Comparison of ENCODE assay signal across 8 cellular contexts in genomic region chr11:78351193-78351592, GRCh38.
A peak's percentile ranks its signal among the peaks of the same experiment; 100 is the strongest.
DNase-seq lines count a peak whose midpoint lies in the region; ATAC-seq and TF ChIP-seq lines count a peak whose summit lies in the region.

No MANE protein-coding gene starts in this region.

- no peak for ATAC-seq in CD8-positive, alpha-beta T cell
- no peak for ATAC-seq in HG02588 (IDR thresholded peaks at IDR 0.05; ENCODE audit: unreplicated experiment)

- DNase-seq in GDM1 (lab: John Stamatoyannopoulos, UW) (peak; percentile 10), NCI-H345 treated with DMSO at 0.1 percent for 48 hours (lab: John Stamatoyannopoulos, UW; ENCODE audit: unreplicated experiment) (peak; percentile 88), esophagus squamous epithelium (lab: John Stamatoyannopoulos, UW) (no peak), retina (peak; percentile 34), glomerular visceral epithelial cell (ENCODE audit: extremely low spot score) (no peak), AG08396 (ENCODE audit: low spot score) (no peak)
- DNase-seq in CD8-positive, alpha-beta T cell, result no peak

- no peak overlapping the region for H3K4me3 ChIP-seq in esophagus squamous epithelium
- H3K4me3 ChIP-seq in CD8-positive, alpha-beta T cell (ENCODE audit: low read depth, low read length), result no peak overlapping the region

- H3K4me1 Mint-ChIP-seq in CD8-positive, alpha-beta T cell (ENCODE audit: low read depth), result peaks cover 14% of the 10 kb centered on the region

- no peaks in the 10 kb centered on the region for H3K9me3 ChIP-seq in esophagus squamous epithelium
- H3K9me3 ChIP-seq in CD8-positive, alpha-beta T cell (ENCODE audit: low read length), result no peaks in the 10 kb centered on the region

- CTCF ChIA-PET in CD8-positive, alpha-beta T cell (lab: Charles Lee), result no interaction called here

- H3K4me1 ChIP-seq in esophagus squamous epithelium, result peaks cover 31 to 87% (median 42%) of the 10 kb centered on the region in 3 donors
- no peaks in the 10 kb centered on the region for H3K4me1 ChIP-seq in CD8-positive, alpha-beta T cell (ENCODE audit: insufficient read depth, low read length)

- no peak for TF ChIP-seq CTCF in esophagus squamous epithelium (IDR thresholded peaks at IDR 0.05)
- TF ChIP-seq CTCF in CD8-positive, alpha-beta T cell (IDR thresholded peaks at IDR 0.05), result no peak

- H3K27ac ChIP-seq in esophagus squamous epithelium, result peak overlapping the region; percentile 59 to 83 (median 69)
- no peak overlapping the region for H3K27ac ChIP-seq in CD8-positive, alpha-beta T cell (ENCODE audit: low read depth, low read length)

- H3K36me3 ChIP-seq in esophagus squamous epithelium, result no peaks in the 10 kb centered on the region
- H3K36me3 ChIP-seq in CD8-positive, alpha-beta T cell (ENCODE audit: insufficient read depth, low read length), result no peaks in the 10 kb centered on the region

- POLR2A ChIA-PET in CD8-positive, alpha-beta T cell (lab: Charles Lee), result no interaction called here

- 38 to 77% methylated on average over 3 of the region's 3 CpGs for WGBS in esophagus squamous epithelium, 2 donors

- H3K9me3 Mint-ChIP-seq in CD8-positive, alpha-beta T cell, result no peaks in the 10 kb centered on the region

- no peak overlapping the region for H3K4me3 Mint-ChIP-seq in CD8-positive, alpha-beta T cell

- no peaks in the 10 kb centered on the region for H3K36me3 Mint-ChIP-seq in CD8-positive, alpha-beta T cell

- H3K27ac Mint-ChIP-seq in CD8-positive, alpha-beta T cell, result no peak overlapping the region

- H3K27me3 Mint-ChIP-seq in CD8-positive, alpha-beta T cell (ENCODE audit: low read depth), result peaks cover 2% of the 10 kb centered on the region

- no peak for TF ChIP-seq POLR2A in esophagus squamous epithelium (IDR thresholded peaks at IDR 0.05)

- H3K27me3 ChIP-seq in esophagus squamous epithelium, result no peaks in the 10 kb centered on the region
- peaks cover 3% of the 10 kb centered on the region for H3K27me3 ChIP-seq in CD8-positive, alpha-beta T cell (ENCODE audit: insufficient read depth, low read length)

- intact Hi-C loops in esophagus squamous epithelium (cut with DNase I), result no loop called here
- intact Hi-C loops in CD8-positive, alpha-beta T cell (cut with DNase I, micrococcal nuclease), result no loop called here

Comparison
In these comparisons a context has a peak if more than half of its experiments do, and no peak if none do; other contexts are left out.
1. DNase-seq: peak in GDM1 (single experiment), NCI-H345 treated with DMSO at 0.1 percent for 48 hours (single experiment) and retina (single experiment); none in esophagus squamous epithelium (single experiment), glomerular visceral epithelial cell (single experiment), CD8-positive, alpha-beta T cell (0 of 7) and AG08396 (single experiment).